In genomic region chr10:72924351-72924750, GRCh38 we compare ENCODE assay signal across 1 cellular context.
TF ChIP-seq lines count a peak whose summit lies in the region.

No MANE protein-coding gene starts in this region.

TF ChIP-seq in K562, 482 proteins besides CTCF, POLR2A, EP300 and RAD21:
- TF ChIP-seq HNRNPL (IDR thresholded peaks at IDR 0.05; ENCODE audit: low read depth, low read length) (no peak), LEF1 (IDR thresholded peaks at IDR 0.05) (no peak), BHLHE40 (IDR thresholded peaks at IDR 0.05; ENCODE audit: low read length) (peak; percentile 89), CHD7 (IDR thresholded peaks at IDR 0.05; ENCODE audit: low read depth, low read length) (no peak), L3MBTL2 (IDR thresholded peaks at IDR 0.05) (peak; percentile 63), BRF2 (IDR thresholded peaks at IDR 0.05; ENCODE audit: borderline replicate concordance, insufficient read depth, insufficient read length) (no peak), HMGXB4 (CRISPR knock-in tag; IDR thresholded peaks at IDR 0.05) (no peak), NFIC (IDR thresholded peaks at IDR 0.05) (peak; percentile 77), CAMTA2 (CRISPR knock-in tag; conservative IDR thresholded peaks at IDR 0.05) (no peak), FOXJ2 (tag; IDR thresholded peaks at IDR 0.05) (no peak), ETV1 (tag; conservative IDR thresholded peaks at IDR 0.05; ENCODE audit: low read depth) (0 out of 2 replicates have a peak, but pooled peaks have one; percentile 16), MYC (IDR thresholded peaks at IDR 0.05; ENCODE audit: low read depth, low read length) (no peak), MYC (CRISPR knock-in tag; IDR thresholded peaks at IDR 0.05; ENCODE audit: borderline replicate concordance, low read depth) (no peak), WHSC1 (IDR thresholded peaks at IDR 0.05; ENCODE audit: low read length) (no peak), NR3C1 (CRISPR knock-in tag; IDR thresholded peaks at IDR 0.05) (no peak), RERE (CRISPR knock-in tag; IDR thresholded peaks at IDR 0.05; ENCODE audit: borderline replicate concordance) (no peak), E4F1 (CRISPR knock-in tag; IDR thresholded peaks at IDR 0.05; ENCODE audit: borderline replicate concordance) (no peak), KDM4B (IDR thresholded peaks at IDR 0.05; ENCODE audit: borderline replicate concordance in 2 of 2, low read depth in 1 of 2) (no peak), LARP7 (IDR thresholded peaks at IDR 0.05) (no peak), FOXJ3 (CRISPR knock-in tag; IDR thresholded peaks at IDR 0.05) (no peak), ZNF133 (CRISPR knock-in tag; IDR thresholded peaks at IDR 0.05) (no peak), ZNF140 (CRISPR knock-in tag; IDR thresholded peaks at IDR 0.05) (no peak), ZFX (CRISPR knock-in tag; IDR thresholded peaks at IDR 0.05) (no peak), KLF10 (CRISPR knock-in tag; IDR thresholded peaks at IDR 0.05) (no peak), MCM2 (IDR thresholded peaks at IDR 0.05; ENCODE audit: low read depth) (no peak), HNRNPUL1 (IDR thresholded peaks at IDR 0.05; ENCODE audit: low read length) (no peak), MEIS2 (IDR thresholded peaks at IDR 0.05; ENCODE audit: partially characterized antibody) (no peak), PRDM10 (IDR thresholded peaks at IDR 0.05; ENCODE audit: partially characterized antibody) (no peak), RCOR1 (IDR thresholded peaks at IDR 0.05; ENCODE audit: borderline replicate concordance in 1 of 2, low read depth in 2 of 2, low read length in 2 of 2) (no peak), CHD4 (IDR thresholded peaks at IDR 0.05; ENCODE audit: insufficient read depth, insufficient replicate concordance, low read depth, low read length, poor library complexity, severe bottlenecking) (no peak), TRIM24 (IDR thresholded peaks at IDR 0.05) (no peak)
